ENCODE assay signal across 17 cellular contexts in genomic region chr22:48555606-48556005, GRCh38.
DNase-seq lines count a peak whose midpoint lies in the region; ATAC-seq and TF ChIP-seq lines count a peak whose summit lies in the region.
"Had no signal": no experiment of that assay in that cellular context is flagged by ENCODE, and none has a peak within 500 bp of the region (broad histone marks: within the 10 kb centered on the region; RNA-seq: fewer than 3 reads in every experiment).

No MANE protein-coding gene starts in this region.

- H3K4me1 ChIP-seq in BLaER1 = peaks cover 31% of the 10 kb centered on the region
- peaks cover 0 to 35% (median 18%) of the 10 kb centered on the region in 10 experiments; a peak in 13 of 20 replicates for H3K4me1 ChIP-seq in BLaER1 treated with 17β-estradiol and CSF1 and Interleukin-3, amounts not matched to agents 10 nM and 100 nM
- no peaks in the 10 kb centered on the region for H3K4me1 ChIP-seq in testis

- H3K4me2 ChIP-seq in BLaER1 = peak overlapping the region; percentile 64
- H3K4me2 ChIP-seq in BLaER1 treated with 17β-estradiol and CSF1 and Interleukin-3, amounts not matched to agents 10 nM and 100 nM = peak overlapping the region in 8 of 11 experiments; percentile 42 to 69 (median 56); a peak in 14 of 22 replicates
- H3K4me2 ChIP-seq: GM23338 had no signal

- peaks cover 10% of the 10 kb centered on the region for H3K27me3 Mint-ChIP-seq in brain
- H3K27me3 Mint-ChIP-seq in T-helper 2 cell treated with Interferon-gamma antibody and Interleukin-4, amounts not matched to agents 5 μg/mL and 100 μg/mL, for 36 hours (ENCODE audit: low read depth) = no peaks in the 10 kb centered on the region
- H3K27me3 Mint-ChIP-seq in CD4-positive, alpha-beta T cell = no peaks in the 10 kb centered on the region

- H3K36me3 ChIP-seq in BLaER1 (no peaks in the 10 kb centered on the region), testis (ENCODE audit: low read depth, missing control alignments) (no peaks in the 10 kb centered on the region)
- H3K36me3 ChIP-seq in BLaER1 treated with 17β-estradiol and CSF1 and Interleukin-3, amounts not matched to agents 10 nM and 100 nM = no peaks in the 10 kb centered on the region

- H3K27ac Mint-ChIP-seq in brain = peak overlapping the region in 3 of 5 experiments; percentile 83 to 100 (median 96)
- H3K27ac Mint-ChIP-seq in T-helper 2 cell treated with Interferon-gamma antibody and Interleukin-4, amounts not matched to agents 5 μg/mL and 100 μg/mL, for 36 hours = no peak overlapping the region
- H3K27ac Mint-ChIP-seq in CD4-positive, alpha-beta T cell = no peak overlapping the region
- H3K27ac Mint-ChIP-seq: CD8-positive, alpha-beta memory T cell had no signal

- no peak for TF ChIP-seq POLR2A in testis (IDR thresholded peaks at IDR 0.05)

- H3K9me3 Mint-ChIP-seq in brain = no peaks in the 10 kb centered on the region
- no peaks in the 10 kb centered on the region for H3K9me3 Mint-ChIP-seq in T-helper 2 cell treated with Interferon-gamma antibody and Interleukin-4, amounts not matched to agents 5 μg/mL and 100 μg/mL, for 36 hours
- no peaks in the 10 kb centered on the region for H3K9me3 Mint-ChIP-seq in CD4-positive, alpha-beta T cell
- H3K9me3 Mint-ChIP-seq: CD8-positive, alpha-beta memory T cell; GM23338 had no signal

- peak; percentile 51 to 82 for DNase-seq in NCI-H524 (lab: John Stamatoyannopoulos, UW)
- DNase-seq in head of caudate nucleus = no peak
- no peak for DNase-seq in T-helper 2 cell treated with Interferon-gamma antibody and Interleukin-4, amounts not matched to agents 5 μg/mL and 100 μg/mL, for 36 hours (ENCODE audit: low spot score)
- DNase-seq in testis = no peak
- no peak for DNase-seq in CD4-positive, alpha-beta T cell
- DNase-seq: AML-193; CD8-positive, alpha-beta memory T cell; DMS153; DMS79; GDM1; HCEC 1CT; IMR-90 had no signal

- no peaks in the 10 kb centered on the region for H3K36me3 Mint-ChIP-seq in brain
- no peaks in the 10 kb centered on the region for H3K36me3 Mint-ChIP-seq in T-helper 2 cell treated with Interferon-gamma antibody and Interleukin-4, amounts not matched to agents 5 μg/mL and 100 μg/mL, for 36 hours (ENCODE audit: low read depth)
- no peaks in the 10 kb centered on the region for H3K36me3 Mint-ChIP-seq in CD4-positive, alpha-beta T cell (ENCODE audit: low read depth)
- H3K36me3 Mint-ChIP-seq: CD8-positive, alpha-beta memory T cell had no signal

- no peak overlapping the region for H3K27ac ChIP-seq in BLaER1
- no peak overlapping the region for H3K27ac ChIP-seq in BLaER1 treated with 17β-estradiol and CSF1 and Interleukin-3, amounts not matched to agents 10 nM and 100 nM
- no peak overlapping the region for H3K27ac ChIP-seq in testis
- H3K27ac ChIP-seq in CD4-positive, alpha-beta T cell (ENCODE audit: low read depth, low read length) = no peak overlapping the region

- ATAC-seq in CD4-positive, alpha-beta T cell (ENCODE audit: poor library complexity) = no peak
- ATAC-seq: K562 had no signal

- H3K27me3 ChIP-seq in BLaER1 = peaks cover 54% of the 10 kb centered on the region
- H3K27me3 ChIP-seq in BLaER1 treated with 17β-estradiol and CSF1 and Interleukin-3, amounts not matched to agents 10 nM and 100 nM = peaks cover 24 to 73% (median 51%) of the 10 kb centered on the region in 11 experiments
- H3K27me3 ChIP-seq in testis = no peaks in the 10 kb centered on the region
- H3K27me3 ChIP-seq in CD4-positive, alpha-beta T cell (ENCODE audit: control insufficient read depth, insufficient read depth, low read length) = no peaks in the 10 kb centered on the region

- no peak overlapping the region for H3K4me3 ChIP-seq in BLaER1
- H3K4me3 ChIP-seq in BLaER1 treated with 17β-estradiol and CSF1 and Interleukin-3, amounts not matched to agents 10 nM and 100 nM = no peak overlapping the region
- no peak overlapping the region for H3K4me3 ChIP-seq in testis
- H3K4me3 ChIP-seq: GM23338, K562 had no signal

- peak in 1 of 2 experiments; percentile 13 for TF ChIP-seq CTCF in brain (conservative IDR thresholded peaks at IDR 0.05)
- TF ChIP-seq CTCF in testis (IDR thresholded peaks at IDR 0.05) = no peak
- TF ChIP-seq CTCF in CD4-positive, alpha-beta T cell (IDR thresholded peaks at IDR 0.05) = no peak

- H3K9ac ChIP-seq in BLaER1 = no peak overlapping the region
- no peak overlapping the region for H3K9ac ChIP-seq in BLaER1 treated with 17β-estradiol and CSF1 and Interleukin-3, amounts not matched to agents 10 nM and 100 nM

- peaks cover 38% of the 10 kb centered on the region; the same call in 1 of the 2 replicates for H4K20me1 ChIP-seq in BLaER1
- peaks cover 0 to 45% (median 20%) of the 10 kb centered on the region in 11 experiments; a peak in 10 of 22 replicates for H4K20me1 ChIP-seq in BLaER1 treated with 17β-estradiol and CSF1 and Interleukin-3, amounts not matched to agents 10 nM and 100 nM

- intact Hi-C loops in head of caudate nucleus (cut with DNase I) = no loop called here
- intact Hi-C loops in testis (cut with DNase I; ENCODE audit: low total_unique reads) = no loop called here
- intact Hi-C loops in CD4-positive, alpha-beta T cell (cut with DNase I, micrococcal nuclease) = no loop called here

- H3K4me1 Mint-ChIP-seq in brain = peaks cover 44% of the 10 kb centered on the region
- H3K4me1 Mint-ChIP-seq in T-helper 2 cell treated with Interferon-gamma antibody and Interleukin-4, amounts not matched to agents 5 μg/mL and 100 μg/mL, for 36 hours (ENCODE audit: low read depth) = no peaks in the 10 kb centered on the region
- no peaks in the 10 kb centered on the region for H3K4me1 Mint-ChIP-seq in CD4-positive, alpha-beta T cell (ENCODE audit: low read depth)
- H3K4me1 Mint-ChIP-seq: CD8-positive, alpha-beta memory T cell had no signal

- WGBS in testis, 2 donors = 78 to 85% methylated on average over 7 to 10 of the region's 10 CpGs

- H3K4me3 Mint-ChIP-seq in brain = peak overlapping the region in 1 of 5 experiments; percentile 4
- no peak overlapping the region for H3K4me3 Mint-ChIP-seq in T-helper 2 cell treated with Interferon-gamma antibody and Interleukin-4, amounts not matched to agents 5 μg/mL and 100 μg/mL, for 36 hours
- no peak overlapping the region for H3K4me3 Mint-ChIP-seq in CD4-positive, alpha-beta T cell
- H3K4me3 Mint-ChIP-seq: CD8-positive, alpha-beta memory T cell; GM23338 had no signal

- H3K9me3 ChIP-seq in BLaER1 (no peaks in the 10 kb centered on the region), testis (no peaks in the 10 kb centered on the region)
- H3K9me3 ChIP-seq in BLaER1 treated with 17β-estradiol and CSF1 and Interleukin-3, amounts not matched to agents 10 nM and 100 nM (replicated peaks in 1 of 11) = no peaks in the 10 kb centered on the region
- no peaks in the 10 kb centered on the region for H3K9me3 ChIP-seq in CD4-positive, alpha-beta T cell (ENCODE audit: control insufficient read depth, low read length)

- POLR2A ChIA-PET in CD4-positive, alpha-beta T cell (lab: Charles Lee) = no interaction called here

- CTCF ChIA-PET in CD4-positive, alpha-beta T cell (lab: Charles Lee) = no interaction called here

Comparison
In these comparisons a context has a peak if more than half of its experiments do, and no peak if none do; other contexts are left out.
1. DNase-seq: peak in NCI-H524 (2 of 2); none in head of caudate nucleus (0 of 42), T-helper 2 cell treated with Interferon-gamma antibody and Interleukin-4, amounts not matched to agents 5 μg/mL and 100 μg/mL, for 36 hours (single experiment), testis (single experiment) and CD4-positive, alpha-beta T cell (0 of 10).
2. H3K27ac Mint-ChIP-seq: peak in brain (3 of 5); none in T-helper 2 cell treated with Interferon-gamma antibody and Interleukin-4, amounts not matched to agents 5 μg/mL and 100 μg/mL, for 36 hours (single experiment) and CD4-positive, alpha-beta T cell (single experiment).